Comparison of ENCODE assay signal across 1 cellular context in genomic region chr19:57632987-57633831, GRCh38.
TF ChIP-seq lines count a peak whose summit lies in the region.

ZNF211 (plus strand) TSS chr19:57633168; CDS start chr19:57633347, 179 bp downstream.

TF ChIP-seq in HepG2, 621 proteins besides CTCF, POLR2A, EP300 and RAD21 (continued from another document and continues in another):
- TF ChIP-seq ZBTB14 (CRISPR knock-in tag; IDR thresholded peaks at IDR 0.05) (no peak), PHF20 (CRISPR knock-in tag; IDR thresholded peaks at IDR 0.05) (peak; percentile 65; the same call in 1 of the 2 replicates), HBP1 (CRISPR knock-in tag; IDR thresholded peaks at IDR 0.05; ENCODE audit: low read depth) (no peak), HIVEP1 (CRISPR knock-in tag; IDR thresholded peaks at IDR 0.05) (no peak), ZNF629 (CRISPR knock-in tag; conservative IDR thresholded peaks at IDR 0.05) (no peak), HDAC6 (IDR thresholded peaks at IDR 0.05; ENCODE audit: low read depth, low read length) (no peak), ZFP90 (CRISPR knock-in tag; IDR thresholded peaks at IDR 0.05; ENCODE audit: borderline replicate concordance) (no peak), ZBTB21 (CRISPR knock-in tag; IDR thresholded peaks at IDR 0.05) (no peak), ZNF225 (CRISPR knock-in tag; IDR thresholded peaks at IDR 0.05) (0 out of 2 replicates have a peak, but pooled peaks have one; percentile 59), MAF1 (CRISPR knock-in tag; IDR thresholded peaks at IDR 0.05; ENCODE audit: borderline replicate concordance) (0 out of 2 replicates have a peak, but pooled peaks have one; percentile 46), FOXJ3 (CRISPR knock-in tag; IDR thresholded peaks at IDR 0.05; ENCODE audit: borderline replicate concordance) (no peak), HOXA7 (CRISPR knock-in tag; IDR thresholded peaks at IDR 0.05) (no peak), ZNF883 (CRISPR knock-in tag; IDR thresholded peaks at IDR 0.05; ENCODE audit: not compliant biosample characterization) (no peak), MATR3 (CRISPR knock-in tag; IDR thresholded peaks at IDR 0.05) (no peak), KLF6 (CRISPR knock-in tag; IDR thresholded peaks at IDR 0.05) (0 out of 2 replicates have a peak, but pooled peaks have one; percentile 60), PRDM4 (CRISPR knock-in tag; IDR thresholded peaks at IDR 0.05; ENCODE audit: borderline replicate concordance) (no peak), ZNF3 (CRISPR knock-in tag; IDR thresholded peaks at IDR 0.05) (no peak), TAF15 (IDR thresholded peaks at IDR 0.05; ENCODE audit: low read depth, low read length, poor library complexity, severe bottlenecking) (no peak), ZBTB2 (CRISPR knock-in tag; IDR thresholded peaks at IDR 0.05; ENCODE audit: low read depth) (no peak), ZNF383 (CRISPR knock-in tag; IDR thresholded peaks at IDR 0.05; ENCODE audit: borderline replicate concordance) (no peak), ZNF496 (CRISPR knock-in tag; IDR thresholded peaks at IDR 0.05; ENCODE audit: insufficient replicate concordance) (no peak), ZNF263 (CRISPR knock-in tag; IDR thresholded peaks at IDR 0.05) (no peak), FOXP4 (CRISPR knock-in tag; IDR thresholded peaks at IDR 0.05) (no peak), PRDM10 (CRISPR knock-in tag; IDR thresholded peaks at IDR 0.05; ENCODE audit: low read depth) (0 out of 2 replicates have a peak, but pooled peaks have one; percentile 46), SP140L (CRISPR knock-in tag; IDR thresholded peaks at IDR 0.05; ENCODE audit: borderline replicate concordance) (no peak), NFE2 (CRISPR knock-in tag; IDR thresholded peaks at IDR 0.05) (no peak), ZXDC (CRISPR knock-in tag; IDR thresholded peaks at IDR 0.05) (no peak), ZFP62 (CRISPR knock-in tag; IDR thresholded peaks at IDR 0.05) (no peak), NR0B2 (CRISPR knock-in tag; IDR thresholded peaks at IDR 0.05) (no peak), TAF1 (CRISPR knock-in tag; IDR thresholded peaks at IDR 0.05) (peak; percentile 70), AHDC1 (CRISPR knock-in tag; IDR thresholded peaks at IDR 0.05; ENCODE audit: borderline replicate concordance) (no peak), RXRB (CRISPR knock-in tag; IDR thresholded peaks at IDR 0.05; ENCODE audit: borderline replicate concordance) (peak; percentile 46; the same call in 1 of the 2 replicates), FOXM1 (CRISPR knock-in tag; IDR thresholded peaks at IDR 0.05) (no peak), DR1 (CRISPR knock-in tag; IDR thresholded peaks at IDR 0.05) (no peak), CENPX (CRISPR knock-in tag; IDR thresholded peaks at IDR 0.05) (no peak), ZNF564 (CRISPR knock-in tag; IDR thresholded peaks at IDR 0.05) (peak; percentile 44; the same call in 1 of the 2 replicates), XRCC5 (optimal IDR thresholded peaks at IDR 0.05; ENCODE audit: low read length) (no peak), STAG1 (CRISPR knock-in tag; IDR thresholded peaks at IDR 0.05) (no peak), PAWR (CRISPR knock-in tag; IDR thresholded peaks at IDR 0.05; ENCODE audit: borderline replicate concordance) (no peak), SP1 (IDR thresholded peaks at IDR 0.05) (no peak), SP1 (CRISPR knock-in tag; IDR thresholded peaks at IDR 0.05) (peak; percentile 83)
